In genomic region chr1:147560756-147561472, GRCh38 we compare ENCODE assay signal across 15 cellular contexts. TPM values are rescaled to one million over a fixed set of nuclear protein-coding genes. Genes with fewer than 3 reads are reported as not detected.
A peak's percentile ranks its signal among the peaks of the same experiment; 100 is the strongest.
DNase-seq lines count a peak whose midpoint lies in the region; ATAC-seq, FAIRE-seq and TF ChIP-seq lines count a peak whose summit lies in the region.
"Had no signal": no experiment of that assay in that cellular context is flagged by ENCODE, and none has a peak within 500 bp of the region (broad histone marks: within the 10 kb centered on the region; RNA-seq: fewer than 3 reads in every experiment).

No MANE protein-coding gene starts in this region.

- H2AFZ ChIP-seq in PC-9: no peak overlapping the region
- H2AFZ ChIP-seq: GM23248 had no signal

- intact Hi-C loops in PC-9 (cut with micrococcal nuclease; ENCODE audit: unreplicated experiment) (no loop called here), stomach (cut with DNase I; ENCODE audit: low total_unique reads) (no loop called here)

- CTCF ChIA-PET in PC-9 (lab: Charles Lee): no interaction called here

- no peak for TF ChIP-seq POLR2A in stomach (IDR thresholded peaks at IDR 0.05)

- TF ChIP-seq CTCF in PC-9 (conservative IDR thresholded peaks at IDR 0.05) (no peak), bronchial epithelial cell (IDR thresholded peaks at IDR 0.05; ENCODE audit: insufficient read depth, low read length, severe bottlenecking) (no peak), stomach (IDR thresholded peaks at IDR 0.05) (no peak)

- DNase-seq in HAP-1 (ENCODE audit: low spot score in 2 of 2) (peak; percentile 78 to 90), PC-9 (no peak), bronchial epithelial cell (ENCODE audit: low read depth) (peak; percentile 56), NOMO-1 (lab: John Stamatoyannopoulos, UW; ENCODE audit: unreplicated experiment in 2 of 2) (no peak), stomach (no peak)
- no peak for DNase-seq in stimulated activated CD4-positive, alpha-beta T cell treated with anti-CD3 and anti-CD28 coated beads, Interleukin-12 subunit alpha, Interleukin-12 subunit beta, amount 100 ng/mL, for 4 hours
- DNase-seq: CD8-positive, alpha-beta T cell; COR-L47; GF-D8; GM23248; H7 had no signal

- no peak for ATAC-seq in GM21390 (IDR thresholded peaks at IDR 0.05; ENCODE audit: unreplicated experiment)
- ATAC-seq: CD8-positive, alpha-beta T cell; K562 had no signal

- no peak overlapping the region for H3K4me3 ChIP-seq in BLaER1
- no peak overlapping the region for H3K4me3 ChIP-seq in HAP-1
- H3K4me3 ChIP-seq in PC-9: no peak overlapping the region
- H3K4me3 ChIP-seq in bronchial epithelial cell (ENCODE audit: low read depth, low read length): no peak overlapping the region
- no peak overlapping the region for H3K4me3 ChIP-seq in stomach
- H3K4me3 ChIP-seq: GM23248, K562 had no signal

- H3K9ac ChIP-seq in BLaER1: no peak overlapping the region
- H3K9ac ChIP-seq: GM23248 had no signal

- H3K36me3 ChIP-seq in BLaER1 (no peaks in the 10 kb centered on the region), HAP-1 (replicated peaks) (no peaks in the 10 kb centered on the region), PC-9 (ENCODE audit: low read depth) (no peaks in the 10 kb centered on the region), bronchial epithelial cell (ENCODE audit: control insufficient read depth, insufficient read depth, low read length) (no peaks in the 10 kb centered on the region), stomach (no peaks in the 10 kb centered on the region)

- no peak for TF ChIP-seq EP300 in stomach (IDR thresholded peaks at IDR 0.05)

- WGBS in stomach, 5 donors: 83 to 96% (median 95%) methylated on average over 4 of the region's 4 CpGs

- H3K4me2 ChIP-seq in BLaER1 (peak overlapping the region; percentile 46), PC-9 (peak overlapping the region; percentile 34; the same call in 1 of the 2 replicates)

- H3K79me2 ChIP-seq in PC-9 (ENCODE audit: low read depth): no peaks in the 10 kb centered on the region

- no peaks in the 10 kb centered on the region for H3K9me2 ChIP-seq in PC-9 (ENCODE audit: insufficient read depth)

- H3K27ac ChIP-seq in BLaER1: no peak overlapping the region
- no peak overlapping the region for H3K27ac ChIP-seq in PC-9
- H3K27ac ChIP-seq in stomach: no peak overlapping the region
- H3K27ac ChIP-seq: GM23248 had no signal

- in situ Hi-C loops in HAP-1 (cut with MboI; ENCODE audit: low sequenced_read_pairs): no loop called here

- H3K9me3 ChIP-seq in BLaER1 (no peaks in the 10 kb centered on the region), HAP-1 (no peaks in the 10 kb centered on the region), PC-9 (ENCODE audit: insufficient read depth, low read depth) (no peaks in the 10 kb centered on the region), stomach (no peaks in the 10 kb centered on the region)

- no peaks in the 10 kb centered on the region for H3F3A ChIP-seq in PC-9 (ENCODE audit: insufficient read depth, low read depth)

- no peak for FAIRE-seq in bronchial epithelial cell (lab: Jason Lieb, UNC)
- FAIRE-seq: HTR-8/SVneo, K562 had no signal

- H3K27me3 ChIP-seq in BLaER1 (no peaks in the 10 kb centered on the region), HAP-1 (ENCODE audit: low read depth) (no peaks in the 10 kb centered on the region), PC-9 (ENCODE audit: insufficient read depth, low read depth) (no peaks in the 10 kb centered on the region), bronchial epithelial cell (ENCODE audit: control insufficient read depth, insufficient read depth, low read length) (peaks cover 2% of the 10 kb centered on the region), stomach (no peaks in the 10 kb centered on the region)

- BruUV-seq in PC-9 (replicated peaks; lab: Mats Ljungman, UMichigan): no TSS peak

- POLR2A ChIA-PET in PC-9 (lab: Charles Lee; ENCODE audit: unreplicated experiment): no interaction called here

- H3K4me1 ChIP-seq in BLaER1: peaks cover 51% of the 10 kb centered on the region
- peaks cover 21% of the 10 kb centered on the region for H3K4me1 ChIP-seq in HAP-1
- H3K4me1 ChIP-seq in PC-9 (replicated peaks; ENCODE audit: insufficient read depth): peaks cover 5% of the 10 kb centered on the region
- H3K4me1 ChIP-seq in stomach: peaks cover 0 to 12% (median 0%) of the 10 kb centered on the region in 4 donors

- H4K20me1 ChIP-seq in BLaER1 (no peaks in the 10 kb centered on the region), PC-9 (ENCODE audit: insufficient read depth) (no peaks in the 10 kb centered on the region)

RNA-seq across cellular contexts. Expression of gene BCL9, which starts 19.6 kb away (rescaled TPM):
- total RNA-seq in PC-9 (2021) (31.3 and 32.2 TPM in 2 replicates), bronchial epithelial cell (1.8 TPM in 2 replicates), stomach (10 to 100 TPM in 1 of 5 donors, 1 to 10 TPM in 4; 1.4 to 47.5 (median 5.5) TPM)
- 1 to 10 TPM; 3.3 to 6.9 (median 4.4) TPM for polyA plus RNA-seq in stomach

Comparison
In these comparisons a context has a peak if more than half of its experiments do, and no peak if none do; other contexts are left out.
1. DNase-seq: peak in HAP-1 (2 of 2) and bronchial epithelial cell (single experiment); none in PC-9 (0 of 2), NOMO-1 (0 of 2), stimulated activated CD4-positive, alpha-beta T cell treated with anti-CD3 and anti-CD28 coated beads, Interleukin-12 subunit alpha, Interleukin-12 subunit beta, amount 100 ng/mL, for 4 hours (single experiment) and stomach (single experiment).